Comparison of ENCODE assay signal across 1 cellular context in the genomic region with DNA sequence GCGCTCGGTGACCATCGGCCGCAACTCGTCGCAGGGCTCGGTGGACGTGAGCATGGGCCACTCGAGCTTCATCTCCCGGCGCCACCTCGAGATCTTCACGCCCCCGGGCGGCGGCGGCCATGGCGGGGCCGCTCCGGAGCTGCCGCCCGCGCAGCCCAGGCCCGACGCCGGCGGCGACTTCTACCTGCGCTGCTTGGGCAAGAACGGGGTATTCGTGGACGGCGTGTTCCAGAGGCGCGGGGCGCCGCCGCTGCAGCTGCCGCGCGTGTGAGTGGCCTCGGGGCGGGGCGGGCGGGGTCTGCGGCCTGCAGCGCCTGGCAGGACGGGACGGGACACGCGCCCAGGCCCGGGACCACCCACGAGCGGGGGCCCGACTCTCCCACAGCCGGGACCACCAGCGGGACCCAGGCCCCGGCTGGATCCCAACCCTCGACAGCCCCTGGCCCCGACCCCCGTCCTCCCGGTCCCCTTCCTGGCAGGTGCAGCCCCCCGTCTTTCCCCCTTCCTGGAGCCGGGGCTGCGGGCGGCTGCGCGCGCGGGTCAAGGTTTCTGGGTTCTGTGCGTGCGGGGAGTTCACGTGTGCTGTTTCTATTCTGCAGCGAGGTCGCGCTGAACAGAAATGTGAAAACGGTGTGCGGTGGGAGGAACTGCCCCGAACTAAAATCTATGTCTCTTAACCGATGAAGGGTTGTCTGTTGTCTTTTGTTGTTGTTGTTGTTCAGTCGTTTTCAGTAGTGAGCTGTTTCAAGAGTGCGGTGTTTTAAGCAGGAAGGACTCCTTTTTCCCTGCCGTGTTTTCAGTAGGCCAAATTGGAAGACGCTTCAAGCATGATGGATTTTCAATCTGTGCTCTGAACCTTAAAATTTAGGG.
TF ChIP-seq lines count a peak whose summit lies in the region.

No MANE protein-coding gene starts in this region.

TF ChIP-seq in GM12878, 131 proteins besides CTCF, POLR2A, EP300 and RAD21 (continued from another document and continues in another):
- TF ChIP-seq HDGF (IDR thresholded peaks at IDR 0.05): no peak
- no peak for TF ChIP-seq KAT2A (conservative IDR thresholded peaks at IDR 0.05; ENCODE audit: control insufficient read depth, low read depth, low read length)
- no peak for TF ChIP-seq ZNF24 (IDR thresholded peaks at IDR 0.05)
- TF ChIP-seq NR2F1 (conservative IDR thresholded peaks at IDR 0.05): peak; percentile 32; the same call in 1 of the 2 replicates
- TF ChIP-seq E4F1 (IDR thresholded peaks at IDR 0.05; ENCODE audit: borderline replicate concordance, partially characterized antibody): no peak
- TF ChIP-seq CBFB (IDR thresholded peaks at IDR 0.05; ENCODE audit: low read depth): no peak
- TF ChIP-seq BACH1 (IDR thresholded peaks at IDR 0.05; ENCODE audit: borderline replicate concordance): peak; percentile 55; the same call in 1 of the 2 replicates
- no peak for TF ChIP-seq BRCA1 (IDR thresholded peaks at IDR 0.05; ENCODE audit: low read depth, low read length)
- 0 out of 2 replicates have a peak, but pooled peaks have one; percentile 32 for TF ChIP-seq GATAD2B (conservative IDR thresholded peaks at IDR 0.05; ENCODE audit: low read depth)
- peak; percentile 12 to 21; a peak in 2 of 4 replicates for TF ChIP-seq IKZF2 (IDR thresholded peaks at IDR 0.05)
- no peak for TF ChIP-seq CEBPB (IDR thresholded peaks at IDR 0.05; ENCODE audit: borderline replicate concordance in 1 of 2, low read depth in 2 of 2, low read length in 2 of 2)
- no peak for TF ChIP-seq SMAD5 (IDR thresholded peaks at IDR 0.05; ENCODE audit: low read depth)
- TF ChIP-seq BHLHE40 (IDR thresholded peaks at IDR 0.05; ENCODE audit: borderline replicate concordance in 1 of 2, low read depth in 2 of 2, low read length in 1 of 2): peak; percentile 39 to 42; a peak in 2 of 4 replicates
- 0 out of 2 replicates have a peak, but pooled peaks have one; percentile 21 for TF ChIP-seq IKZF1 (conservative IDR thresholded peaks at IDR 0.05)
- TF ChIP-seq SMARCA5 (IDR thresholded peaks at IDR 0.05): 0 out of 2 replicates have a peak, but pooled peaks have one; percentile 34
- no peak for TF ChIP-seq SMC3 (IDR thresholded peaks at IDR 0.05; ENCODE audit: borderline replicate concordance, low read length)
- TF ChIP-seq, protein P1, sequence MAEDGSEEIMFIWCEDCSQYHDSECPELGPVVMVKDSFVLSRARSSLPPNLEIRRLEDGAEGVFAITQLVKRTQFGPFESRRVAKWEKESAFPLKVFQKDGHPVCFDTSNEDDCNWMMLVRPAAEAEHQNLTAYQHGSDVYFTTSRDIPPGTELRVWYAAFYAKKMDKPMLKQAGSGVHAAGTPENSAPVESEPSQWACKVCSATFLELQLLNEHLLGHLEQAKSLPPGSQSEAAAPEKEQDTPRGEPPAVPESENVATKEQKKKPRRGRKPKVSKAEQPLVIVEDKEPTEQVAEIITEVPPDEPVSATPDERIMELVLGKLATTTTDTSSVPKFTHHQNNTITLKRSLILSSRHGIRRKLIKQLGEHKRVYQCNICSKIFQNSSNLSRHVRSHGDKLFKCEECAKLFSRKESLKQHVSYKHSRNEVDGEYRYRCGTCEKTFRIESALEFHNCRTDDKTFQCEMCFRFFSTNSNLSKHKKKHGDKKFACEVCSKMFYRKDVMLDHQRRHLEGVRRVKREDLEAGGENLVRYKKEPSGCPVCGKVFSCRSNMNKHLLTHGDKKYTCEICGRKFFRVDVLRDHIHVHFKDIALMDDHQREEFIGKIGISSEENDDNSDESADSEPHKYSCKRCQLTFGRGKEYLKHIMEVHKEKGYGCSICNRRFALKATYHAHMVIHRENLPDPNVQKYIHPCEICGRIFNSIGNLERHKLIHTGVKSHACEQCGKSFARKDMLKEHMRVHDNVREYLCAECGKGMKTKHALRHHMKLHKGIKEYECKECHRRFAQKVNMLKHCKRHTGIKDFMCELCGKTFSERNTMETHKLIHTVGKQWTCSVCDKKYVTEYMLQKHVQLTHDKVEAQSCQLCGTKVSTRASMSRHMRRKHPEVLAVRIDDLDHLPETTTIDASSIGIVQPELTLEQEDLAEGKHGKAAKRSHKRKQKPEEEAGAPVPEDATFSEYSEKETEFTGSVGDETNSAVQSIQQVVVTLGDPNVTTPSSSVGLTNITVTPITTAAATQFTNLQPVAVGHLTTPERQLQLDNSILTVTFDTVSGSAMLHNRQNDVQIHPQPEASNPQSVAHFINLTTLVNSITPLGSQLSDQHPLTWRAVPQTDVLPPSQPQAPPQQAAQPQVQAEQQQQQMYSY (CRISPR knock-in tag; IDR thresholded peaks at IDR 0.05): no peak
- TF ChIP-seq HDAC6 (IDR thresholded peaks at IDR 0.05; ENCODE audit: unreplicated experiment): no peak
- no peak for TF ChIP-seq TAF1 (IDR thresholded peaks at IDR 0.05; ENCODE audit: borderline replicate concordance, low read depth, low read length)
- peak; percentile 90 for TF ChIP-seq YY1 (IDR thresholded peaks at IDR 0.05; ENCODE audit: low read depth, low read length)
- TF ChIP-seq, protein P2, sequence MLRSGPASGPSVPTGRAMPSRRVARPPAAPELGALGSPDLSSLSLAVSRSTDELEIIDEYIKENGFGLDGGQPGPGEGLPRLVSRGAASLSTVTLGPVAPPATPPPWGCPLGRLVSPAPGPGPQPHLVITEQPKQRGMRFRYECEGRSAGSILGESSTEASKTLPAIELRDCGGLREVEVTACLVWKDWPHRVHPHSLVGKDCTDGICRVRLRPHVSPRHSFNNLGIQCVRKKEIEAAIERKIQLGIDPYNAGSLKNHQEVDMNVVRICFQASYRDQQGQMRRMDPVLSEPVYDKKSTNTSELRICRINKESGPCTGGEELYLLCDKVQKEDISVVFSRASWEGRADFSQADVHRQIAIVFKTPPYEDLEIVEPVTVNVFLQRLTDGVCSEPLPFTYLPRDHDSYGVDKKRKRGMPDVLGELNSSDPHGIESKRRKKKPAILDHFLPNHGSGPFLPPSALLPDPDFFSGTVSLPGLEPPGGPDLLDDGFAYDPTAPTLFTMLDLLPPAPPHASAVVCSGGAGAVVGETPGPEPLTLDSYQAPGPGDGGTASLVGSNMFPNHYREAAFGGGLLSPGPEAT (IDR thresholded peaks at IDR 0.05; ENCODE audit: low read depth): peak; percentile 40; the same call in 1 of the 2 replicates
- 0 out of 2 replicates have a peak, but pooled peaks have one; percentile 63 for TF ChIP-seq SIN3A (IDR thresholded peaks at IDR 0.05; ENCODE audit: low read depth, low read length)
- no peak for TF ChIP-seq IRF3 (IDR thresholded peaks at IDR 0.05)
- TF ChIP-seq NR2C2 (IDR thresholded peaks at IDR 0.05; ENCODE audit: borderline replicate concordance, control insufficient read depth, insufficient read length, low read depth): no peak
- peak; percentile 72 for TF ChIP-seq LARP7 (IDR thresholded peaks at IDR 0.05)
- no peak for TF ChIP-seq PML (IDR thresholded peaks at IDR 0.05; ENCODE audit: low read length)
- no peak for TF ChIP-seq STAT3 (IDR thresholded peaks at IDR 0.05; ENCODE audit: low read depth, low read length)
- TF ChIP-seq MYC (IDR thresholded peaks at IDR 0.05; ENCODE audit: insufficient read depth, insufficient read length, insufficient replicate concordance, low read length, severe bottlenecking): peak; percentile 16
- no peak for TF ChIP-seq ZZZ3 (IDR thresholded peaks at IDR 0.05; ENCODE audit: control insufficient read depth, insufficient read length, low read depth)
- TF ChIP-seq, protein P3, sequence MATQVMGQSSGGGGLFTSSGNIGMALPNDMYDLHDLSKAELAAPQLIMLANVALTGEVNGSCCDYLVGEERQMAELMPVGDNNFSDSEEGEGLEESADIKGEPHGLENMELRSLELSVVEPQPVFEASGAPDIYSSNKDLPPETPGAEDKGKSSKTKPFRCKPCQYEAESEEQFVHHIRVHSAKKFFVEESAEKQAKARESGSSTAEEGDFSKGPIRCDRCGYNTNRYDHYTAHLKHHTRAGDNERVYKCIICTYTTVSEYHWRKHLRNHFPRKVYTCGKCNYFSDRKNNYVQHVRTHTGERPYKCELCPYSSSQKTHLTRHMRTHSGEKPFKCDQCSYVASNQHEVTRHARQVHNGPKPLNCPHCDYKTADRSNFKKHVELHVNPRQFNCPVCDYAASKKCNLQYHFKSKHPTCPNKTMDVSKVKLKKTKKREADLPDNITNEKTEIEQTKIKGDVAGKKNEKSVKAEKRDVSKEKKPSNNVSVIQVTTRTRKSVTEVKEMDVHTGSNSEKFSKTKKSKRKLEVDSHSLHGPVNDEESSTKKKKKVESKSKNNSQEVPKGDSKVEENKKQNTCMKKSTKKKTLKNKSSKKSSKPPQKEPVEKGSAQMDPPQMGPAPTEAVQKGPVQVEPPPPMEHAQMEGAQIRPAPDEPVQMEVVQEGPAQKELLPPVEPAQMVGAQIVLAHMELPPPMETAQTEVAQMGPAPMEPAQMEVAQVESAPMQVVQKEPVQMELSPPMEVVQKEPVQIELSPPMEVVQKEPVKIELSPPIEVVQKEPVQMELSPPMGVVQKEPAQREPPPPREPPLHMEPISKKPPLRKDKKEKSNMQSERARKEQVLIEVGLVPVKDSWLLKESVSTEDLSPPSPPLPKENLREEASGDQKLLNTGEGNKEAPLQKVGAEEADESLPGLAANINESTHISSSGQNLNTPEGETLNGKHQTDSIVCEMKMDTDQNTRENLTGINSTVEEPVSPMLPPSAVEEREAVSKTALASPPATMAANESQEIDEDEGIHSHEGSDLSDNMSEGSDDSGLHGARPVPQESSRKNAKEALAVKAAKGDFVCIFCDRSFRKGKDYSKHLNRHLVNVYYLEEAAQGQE (IDR thresholded peaks at IDR 0.05; ENCODE audit: low read depth, low read length): no peak
- TF ChIP-seq SRF (IDR thresholded peaks at IDR 0.05; ENCODE audit: low read depth in 2 of 2, low read length in 2 of 2): no peak
- peak; percentile 49; the same call in 1 of the 2 replicates for TF ChIP-seq POLR2AphosphoS5 (IDR thresholded peaks at IDR 0.05; ENCODE audit: low read length)
- no peak for TF ChIP-seq ZBTB11 (CRISPR knock-in tag; IDR thresholded peaks at IDR 0.05)
- no peak for TF ChIP-seq ESRRA (IDR thresholded peaks at IDR 0.05; ENCODE audit: low read length)
- peak; percentile 18; the same call in 1 of the 2 replicates for TF ChIP-seq MXI1 (IDR thresholded peaks at IDR 0.05; ENCODE audit: low read depth, low read length)
- TF ChIP-seq RBBP5 (conservative IDR thresholded peaks at IDR 0.05): no peak
- TF ChIP-seq PKNOX1 (IDR thresholded peaks at IDR 0.05): no peak
- TF ChIP-seq SPI1 (IDR thresholded peaks at IDR 0.05; ENCODE audit: borderline replicate concordance, insufficient read depth, low read depth, low read length): peak; percentile 34; the same call in 1 of the 2 replicates
- no peak for TF ChIP-seq ZSCAN29 (IDR thresholded peaks at IDR 0.05)
- TF ChIP-seq IRF4 (IDR thresholded peaks at IDR 0.05; ENCODE audit: low read depth, low read length): peak; percentile 71; the same call in 1 of the 2 replicates
